In the genomic region with DNA sequence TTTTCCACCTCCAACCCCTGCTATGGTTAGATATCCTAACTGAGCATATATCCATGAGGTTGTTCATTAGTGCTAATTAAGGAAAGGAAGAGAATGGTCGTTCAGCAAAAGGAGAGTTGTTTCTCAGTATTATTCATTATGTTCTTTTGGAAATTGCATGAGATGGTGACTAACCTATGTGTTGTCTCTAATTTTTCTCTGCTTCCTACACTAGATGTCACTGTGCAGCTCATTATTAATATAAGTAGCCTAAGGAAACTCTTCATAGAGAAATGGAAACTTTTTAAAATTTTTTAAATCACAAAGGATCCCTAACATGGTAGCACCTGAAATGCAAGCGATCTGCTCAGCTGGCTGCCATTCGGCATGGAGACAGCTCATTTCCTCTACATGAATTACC, we compare ENCODE assay signal across 11 cellular contexts.
DNase-seq lines count a peak whose midpoint lies in the region; ATAC-seq and TF ChIP-seq lines count a peak whose summit lies in the region.
"Had no signal": no experiment of that assay in that cellular context is flagged by ENCODE, and none has a peak within 500 bp of the region (broad histone marks: within the 10 kb centered on the region; RNA-seq: fewer than 3 reads in every experiment).

No MANE protein-coding gene starts in this region.

- H2AK5ac ChIP-seq in IMR-90 (ENCODE audit: low read depth, low read length) = no peak overlapping the region

- H2BK120ac ChIP-seq in IMR-90 (ENCODE audit: low read depth, low read length) = peak overlapping the region; percentile 68; the same call in 1 of the 2 replicates

- H3K36me3 ChIP-seq in IMR-90 (ENCODE audit: control insufficient read depth, insufficient read depth, low read length) (no peaks in the 10 kb centered on the region), brain microvascular endothelial cell (replicated peaks) (no peaks in the 10 kb centered on the region)
- H3K36me3 ChIP-seq: SJCRH30 had no signal

- H3K27me3 ChIP-seq in IMR-90 (ENCODE audit: control insufficient read depth, insufficient read depth, low read length) (no peaks in the 10 kb centered on the region), brain microvascular endothelial cell (replicated peaks) (no peaks in the 10 kb centered on the region)
- H3K27me3 ChIP-seq: SJCRH30 had no signal

- CTCF ChIA-PET in IMR-90 (lab: Yijun Ruan, JAX) = interaction anchor here (0.8 kb wide), 1 partner anchor 11 kb away, joined by 3 read pairs; no protein-coding TSS in a partner anchor

- no peak overlapping the region for H2AFZ ChIP-seq in IMR-90 (replicated peaks; ENCODE audit: low read length, poor library complexity)

- peak overlapping the region; percentile 87 for H3K4me2 ChIP-seq in IMR-90 (ENCODE audit: low read depth, low read length)

- peaks cover 6% of the 10 kb centered on the region for H3K4me1 ChIP-seq in IMR-90 (ENCODE audit: control insufficient read depth, insufficient read depth, low read length)
- H3K4me1 ChIP-seq: SJCRH30 had no signal

- in situ Hi-C loops in IMR-90 (cut with MboI; ENCODE audit: low sequenced_read_pairs) = no loop called here
- in situ Hi-C loops in brain microvascular endothelial cell (cut with HindIII; ENCODE audit: low pct_ligation_motif_present, low sequenced_read_pairs) = no loop called here

- peak overlapping the region; percentile 69; the same call in 1 of the 2 replicates for H2BK20ac ChIP-seq in IMR-90 (ENCODE audit: low read depth, low read length)

- no peaks in the 10 kb centered on the region for H3K9me3 ChIP-seq in IMR-90 (ENCODE audit: control insufficient read depth, insufficient read depth, low read length)
- H3K9me3 ChIP-seq: SJCRH30 had no signal

- peak overlapping the region; percentile 48; the same call in 1 of the 2 replicates for H3K9ac ChIP-seq in IMR-90 (ENCODE audit: low read depth, low read length)

- no CpG with 5 or more reads among the region's 3 CpGs for WGBS in IMR-90 (ENCODE audit: extremely low coverage in 2 of 2, insufficient read length in 1 of 2), 2 experiments

- H3K27ac ChIP-seq in IMR-90 (ENCODE audit: insufficient read depth, low read length) (peak overlapping the region; percentile 81), brain microvascular endothelial cell (peak overlapping the region; percentile 53)
- H3K27ac ChIP-seq: SJCRH30 had no signal

- dilution Hi-C loops in IMR-90 (cut with HindIII; ENCODE audit: low sequenced_read_pairs, unreplicated experiment) = no loop called here

- H3K9me1 ChIP-seq in IMR-90 (ENCODE audit: insufficient read depth, low read length) = no peaks in the 10 kb centered on the region; the same call in 1 of the 2 replicates

- peak overlapping the region; percentile 27; the same call in 1 of the 2 replicates for H3K4ac ChIP-seq in IMR-90 (ENCODE audit: low read depth, low read length)

- peak overlapping the region; percentile 91 for H4K5ac ChIP-seq in IMR-90 (ENCODE audit: low read depth, low read length)

- DNase-seq in AG20443 (ENCODE audit: low spot score) (peak; percentile 20), IMR-90 (peak; percentile 46), brain microvascular endothelial cell (no peak), left kidney (ENCODE audit: low read depth, low spot score) (peak; percentile 31), activated gamma-delta T cell (lab: John Stamatoyannopoulos, UW) (no peak), NK-92 (lab: John Stamatoyannopoulos, UW; ENCODE audit: unreplicated experiment) (no peak), NCI-H2029 (lab: John Stamatoyannopoulos, UW) (no peak), foreskin melanocyte (no peak)
- DNase-seq: small intestine; stimulated activated naive CD4-positive, alpha-beta T cell had no signal

- no peaks in the 10 kb centered on the region for H4K20me1 ChIP-seq in IMR-90 (ENCODE audit: insufficient read depth, low read length)

- peak; percentile 74 for ATAC-seq in IMR-90 (ENCODE audit: low read depth)

- POLR2A ChIA-PET in IMR-90 (lab: Charles Lee; ENCODE audit: unreplicated experiment) = no interaction called here

- TF ChIP-seq CTCF in IMR-90 (conservative IDR thresholded peaks at IDR 0.05; ENCODE audit: low read depth, low read length) (peak; percentile 48), brain microvascular endothelial cell (IDR thresholded peaks at IDR 0.05; ENCODE audit: low read depth, low read length, missing control alignments) (peak; percentile 10)

- no peaks in the 10 kb centered on the region for H3K79me1 ChIP-seq in IMR-90 (ENCODE audit: low read depth in 1 of 2, low read length in 2 of 2)

- intact Hi-C loops in IMR-90 (cut with micrococcal nuclease) = loop anchor here (2.0 to 10.0 kb wide), 3 partner anchors 476 to 814 kb away; no protein-coding TSS in a partner anchor

- no peak overlapping the region for H2AK9ac ChIP-seq in IMR-90 (replicated peaks; ENCODE audit: low read depth, low read length, poor library complexity)

- TF ChIP-seq POLR2A in IMR-90 (IDR thresholded peaks at IDR 0.05; ENCODE audit: low read depth, low read length) = no peak

- peak overlapping the region; percentile 66 for H2BK5ac ChIP-seq in IMR-90 (ENCODE audit: low read depth, low read length, poor library complexity, severe bottlenecking)

- peak overlapping the region; percentile 69 for H3K18ac ChIP-seq in IMR-90 (ENCODE audit: low read depth, low read length)

- H3K4me3 ChIP-seq in IMR-90 (ENCODE audit: insufficient read depth, low read depth, low read length) = no peak overlapping the region
- H3K4me3 ChIP-seq in brain microvascular endothelial cell (ENCODE audit: low read depth, low read length) = no peak overlapping the region
- H3K4me3 ChIP-seq: SJCRH30 had no signal

- no TSS peak for BruUV-seq in IMR-90 (replicated peaks; lab: Mats Ljungman, UMichigan)

- peak overlapping the region; percentile 83; the same call in 1 of the 3 replicates for H2BK15ac ChIP-seq in IMR-90 (ENCODE audit: low read depth, low read length)

- no peak overlapping the region for H3K23ac ChIP-seq in IMR-90 (ENCODE audit: low read depth, low read length)

- H4K91ac ChIP-seq in IMR-90 (ENCODE audit: insufficient read depth, low read depth, low read length) = peak overlapping the region; percentile 62; the same call in 1 of the 2 replicates

- H4K8ac ChIP-seq in IMR-90 (ENCODE audit: low read depth in 2 of 2, low read length in 2 of 2) = peak overlapping the region; percentile 3 to 56; a peak in 1 of 4 replicates

- peak; percentile 17 for TF ChIP-seq RAD21 in IMR-90 (IDR thresholded peaks at IDR 0.05; ENCODE audit: low read length)

- peak overlapping the region; percentile 31; the same call in 1 of the 2 replicates for H3K56ac ChIP-seq in IMR-90 (ENCODE audit: extremely low read depth, insufficient read depth, low read length)

- 0 out of 2 replicates have a peak overlapping the region, but pooled peaks have one; percentile 26 for H3K14ac ChIP-seq in IMR-90 (replicated peaks; ENCODE audit: low read depth, low read length)

TF ChIP-seq in IMR-90, 13 proteins besides CTCF, POLR2A, EP300 and RAD21:
- no peak for TF ChIP-seq CHD1 (IDR thresholded peaks at IDR 0.05; ENCODE audit: low read depth, low read length)
- no peak for TF ChIP-seq RFX5 (IDR thresholded peaks at IDR 0.05; ENCODE audit: low read depth, low read length)
- TF ChIP-seq MXI1 (IDR thresholded peaks at IDR 0.05; ENCODE audit: borderline replicate concordance, low read depth, low read length) = no peak
- TF ChIP-seq, protein P1, sequence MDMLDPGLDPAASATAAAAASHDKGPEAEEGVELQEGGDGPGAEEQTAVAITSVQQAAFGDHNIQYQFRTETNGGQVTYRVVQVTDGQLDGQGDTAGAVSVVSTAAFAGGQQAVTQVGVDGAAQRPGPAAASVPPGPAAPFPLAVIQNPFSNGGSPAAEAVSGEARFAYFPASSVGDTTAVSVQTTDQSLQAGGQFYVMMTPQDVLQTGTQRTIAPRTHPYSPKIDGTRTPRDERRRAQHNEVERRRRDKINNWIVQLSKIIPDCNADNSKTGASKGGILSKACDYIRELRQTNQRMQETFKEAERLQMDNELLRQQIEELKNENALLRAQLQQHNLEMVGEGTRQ (IDR thresholded peaks at IDR 0.05; ENCODE audit: low read depth, low read length) = no peak
- TF ChIP-seq RCOR1 (IDR thresholded peaks at IDR 0.05; ENCODE audit: insufficient replicate concordance, low read length) = no peak
- TF ChIP-seq NFE2L2 (IDR thresholded peaks at IDR 0.05; ENCODE audit: low read depth, low read length) = no peak
- TF ChIP-seq SMC3 (IDR thresholded peaks at IDR 0.05; ENCODE audit: low read depth, low read length) = no peak
- TF ChIP-seq FOS (IDR thresholded peaks at IDR 0.05; ENCODE audit: low read depth, low read length) = no peak
- TF ChIP-seq MAZ (IDR thresholded peaks at IDR 0.05; ENCODE audit: borderline replicate concordance, low read depth, low read length) = no peak
- no peak for TF ChIP-seq ELK1 (IDR thresholded peaks at IDR 0.05; ENCODE audit: borderline replicate concordance, low read depth, low read length)
- no peak for TF ChIP-seq BHLHE40 (IDR thresholded peaks at IDR 0.05; ENCODE audit: low read depth, low read length)
- TF ChIP-seq CEBPB (IDR thresholded peaks at IDR 0.05; ENCODE audit: low read depth, low read length) = no peak
- no peak for TF ChIP-seq MAFK (IDR thresholded peaks at IDR 0.05; ENCODE audit: low read depth, low read length)

Comparison
In these comparisons a context has a peak if more than half of its experiments do, and no peak if none do; other contexts are left out.
1. DNase-seq: peak in AG20443 (single experiment), IMR-90 (single experiment) and left kidney (single experiment); none in brain microvascular endothelial cell (single experiment), activated gamma-delta T cell (single experiment), NK-92 (single experiment), NCI-H2029 (single experiment) and foreskin melanocyte (single experiment).